Comparison of ENCODE assay signal across 19 cellular contexts in genomic region chr6:73983367-73983766, GRCh38.
DNase-seq lines count a peak whose midpoint lies in the region; ATAC-seq and TF ChIP-seq lines count a peak whose summit lies in the region.
"Had no signal": no experiment of that assay in that cellular context is flagged by ENCODE, and none has a peak within 500 bp of the region (broad histone marks: within the 10 kb centered on the region; RNA-seq: fewer than 3 reads in every experiment).

No MANE protein-coding gene starts in this region.

- H3K27ac Mint-ChIP-seq in chondrocyte (ENCODE audit: unreplicated experiment) = peak overlapping the region; percentile 6
- H3K27ac Mint-ChIP-seq: activated naive CD8-positive, alpha-beta T cell; activated T-helper 17 cell treated with anti-CD3 and anti-CD28 coated beads, Interleukin-2, amount 50 U/mL, for 72 hours; WTC11 had no signal

- DNase-seq in AG08395 (ENCODE audit: low spot score) = peak; percentile 65
- peak; percentile 41 for DNase-seq in HCEC 1CT
- no peak for DNase-seq in chondrocyte (ENCODE audit: low spot score)
- peak; percentile 75 for DNase-seq in kidney glomerular epithelial cell (lab: John Stamatoyannopoulos, UW)
- DNase-seq in T-helper 2 cell = no peak
- DNase-seq in activated T-cell treated with anti-CD3 and anti-CD28 coated beads, Interleukin-2, amount 50 U/mL, for 4 hours = no peak
- DNase-seq in NCI-H1105 (lab: John Stamatoyannopoulos, UW) = no peak
- DNase-seq in AML-193 (lab: John Stamatoyannopoulos, UW) = no peak
- DNase-seq: mammary epithelial cell; NCI-H146; NCI-H510A; PC-9; psoas muscle; SHP77; stimulated activated CD4-positive, alpha-beta T cell treated with anti-CD3 and anti-CD28 coated beads, Interleukin-1b, Interleukin-23, amount 100 ng/mL, for 48 hours; T1000 had no signal

- no peak overlapping the region for H3K4me3 Mint-ChIP-seq in chondrocyte (ENCODE audit: unreplicated experiment)
- H3K4me3 Mint-ChIP-seq in activated T-cell treated with anti-CD3 and anti-CD28 coated beads, Interleukin-2, amount 50 U/mL, for 4 hours = no peak overlapping the region
- H3K4me3 Mint-ChIP-seq: activated naive CD8-positive, alpha-beta T cell; activated T-helper 17 cell treated with anti-CD3 and anti-CD28 coated beads, Interleukin-2, amount 50 U/mL, for 72 hours; WTC11 had no signal

- TF ChIP-seq CTCF in chondrocyte (IDR thresholded peaks at IDR 0.05) = no peak

- peaks cover 21% of the 10 kb centered on the region for H3K4me1 Mint-ChIP-seq in chondrocyte (ENCODE audit: low read depth)
- H3K4me1 Mint-ChIP-seq in activated T-cell treated with anti-CD3 and anti-CD28 coated beads, Interleukin-2, amount 50 U/mL, for 4 hours (ENCODE audit: low read depth) = no peaks in the 10 kb centered on the region
- H3K4me1 Mint-ChIP-seq: activated T-helper 17 cell treated with anti-CD3 and anti-CD28 coated beads, Interleukin-2, amount 50 U/mL, for 72 hours; WTC11 had no signal

- peaks cover 14% of the 10 kb centered on the region for H3K9me3 Mint-ChIP-seq in chondrocyte (ENCODE audit: low read depth)
- H3K9me3 Mint-ChIP-seq in activated T-cell treated with anti-CD3 and anti-CD28 coated beads, Interleukin-2, amount 50 U/mL, for 4 hours = no peaks in the 10 kb centered on the region
- H3K9me3 Mint-ChIP-seq: activated T-helper 17 cell treated with anti-CD3 and anti-CD28 coated beads, Interleukin-2, amount 50 U/mL, for 72 hours; WTC11 had no signal

- no peak for ATAC-seq in activated T-cell treated with anti-CD3 and anti-CD28 coated beads, Interleukin-2, amount 50 U/mL, for 4 hours
- ATAC-seq: activated T-helper 17 cell treated with anti-CD3 and anti-CD28 coated beads, Interleukin-2, amount 50 U/mL, for 72 hours; psoas muscle; WTC11 had no signal

- peaks cover 6% of the 10 kb centered on the region for H3K36me3 Mint-ChIP-seq in chondrocyte (ENCODE audit: low read depth)
- no peaks in the 10 kb centered on the region for H3K36me3 Mint-ChIP-seq in activated T-cell treated with anti-CD3 and anti-CD28 coated beads, Interleukin-2, amount 50 U/mL, for 4 hours (ENCODE audit: insufficient read depth)
- H3K36me3 Mint-ChIP-seq: activated naive CD8-positive, alpha-beta T cell; WTC11 had no signal

- no peaks in the 10 kb centered on the region for H3K27me3 Mint-ChIP-seq in chondrocyte (ENCODE audit: low read depth)
- H3K27me3 Mint-ChIP-seq in activated T-cell treated with anti-CD3 and anti-CD28 coated beads, Interleukin-2, amount 50 U/mL, for 4 hours (ENCODE audit: low read depth) = no peaks in the 10 kb centered on the region
- H3K27me3 Mint-ChIP-seq: activated naive CD8-positive, alpha-beta T cell had no signal

Comparison
In these comparisons a context has a peak if more than half of its experiments do, and no peak if none do; other contexts are left out.
1. DNase-seq: peak in AG08395 (single experiment), HCEC 1CT (single experiment) and kidney glomerular epithelial cell (single experiment); none in chondrocyte (single experiment), T-helper 2 cell (0 of 5), activated T-cell treated with anti-CD3 and anti-CD28 coated beads, Interleukin-2, amount 50 U/mL, for 4 hours (single experiment), NCI-H1105 (single experiment) and AML-193 (0 of 2).